ENCODE assay signal across 30 cellular contexts in genomic region chr7:11471255-11471654, GRCh38.
"Had no signal": no experiment of that assay in that cellular context is flagged by ENCODE, and none has a peak within 500 bp of the region (broad histone marks: within the 10 kb centered on the region; RNA-seq: fewer than 3 reads in every experiment).

No MANE protein-coding gene starts in this region.

- ATAC-seq: activated CD4-positive, CD25-positive, alpha-beta regulatory T cell treated with anti-CD3 and anti-CD28 coated beads, Interleukin-2, amount 50 U/mL, for 24 hours; activated CD8-positive, alpha-beta T cell treated with anti-CD3 and anti-CD28 coated beads for 36 hours; activated T-cell treated with anti-CD3 and anti-CD28 coated beads, Interleukin-2, amount 50 U/mL, for 4 hours; activated T-helper 17 cell treated with anti-CD3 and anti-CD28 coated beads, Interleukin-2, amount 50 U/mL, for 72 hours; foreskin keratinocyte; gastroesophageal sphincter; heart right ventricle had no signal

- H3K4me1 ChIP-seq: esophagus muscularis mucosa, gastroesophageal sphincter, heart right ventricle had no signal

- H3K27ac ChIP-seq: brain microvascular endothelial cell, coronary artery, dorsolateral prefrontal cortex, esophagus muscularis mucosa, foreskin keratinocyte, gastroesophageal sphincter, heart right ventricle, hepatocyte, WERI-Rb-1 had no signal

- H3K36me3 ChIP-seq: brain microvascular endothelial cell, esophagus muscularis mucosa, gastroesophageal sphincter, heart right ventricle, WERI-Rb-1 had no signal

- H2AFZ ChIP-seq: hepatocyte had no signal

- H3K79me2 ChIP-seq: hepatocyte had no signal

- H3K4me2 ChIP-seq: hepatocyte had no signal

- DNase-seq: activated B cell treated with CpG ODN at 0.5 μM for 24 hours; activated CD4-positive, alpha-beta T cell treated with anti-CD3 and anti-CD28 coated beads for 48 hours; activated CD4-positive, alpha-beta T cell treated with anti-CD3 and anti-CD28 coated beads, Interleukin-2, amount 50 U/mL, for 1 hour; activated CD4-positive, alpha-beta T cell treated with anti-CD3 and anti-CD28 coated beads, Interleukin-2, amount 50 U/mL, for 48 hours; activated CD8-positive, alpha-beta memory T cell treated with anti-CD3 and anti-CD28 coated beads for 24 hours; activated CD8-positive, alpha-beta T cell treated with anti-CD3 and anti-CD28 coated beads for 36 hours; activated effector memory CD4-positive, alpha-beta T cell treated with Interleukin-2 at 50 U/mL for 16 hours; activated gamma-delta T cell treated with Interleukin-2 at 50 U/mL for 16 hours; activated naive CD4-positive, alpha-beta T cell treated with anti-CD3 and anti-CD28 coated beads, Interleukin-2, amount 50 U/mL, for 16 hours; activated naive CD4-positive, alpha-beta T cell treated with Interleukin-2 at 50 U/mL for 16 hours; activated T-cell treated with anti-CD3 and anti-CD28 coated beads, Interleukin-2, amount 50 U/mL, for 4 hours; amniotic stem cell; anterior cingulate cortex; brain microvascular endothelial cell; dorsolateral prefrontal cortex; effector memory CD4-positive, alpha-beta T cell; endodermal cell; erythroblast; foreskin keratinocyte; heart right ventricle; T1000; WERI-Rb-1 had no signal

- H3K4me3 ChIP-seq: coronary artery, dorsolateral prefrontal cortex, esophagus muscularis mucosa, gastroesophageal sphincter, heart right ventricle, hepatocyte had no signal

- FAIRE-seq: astrocyte, bronchial epithelial cell had no signal

- H3K9me3 ChIP-seq: esophagus muscularis mucosa, gastroesophageal sphincter, heart right ventricle had no signal

- H3K27me3 ChIP-seq: brain microvascular endothelial cell, dorsolateral prefrontal cortex, esophagus muscularis mucosa, foreskin keratinocyte, gastroesophageal sphincter, heart right ventricle, hepatocyte had no signal
